In the genomic region with DNA sequence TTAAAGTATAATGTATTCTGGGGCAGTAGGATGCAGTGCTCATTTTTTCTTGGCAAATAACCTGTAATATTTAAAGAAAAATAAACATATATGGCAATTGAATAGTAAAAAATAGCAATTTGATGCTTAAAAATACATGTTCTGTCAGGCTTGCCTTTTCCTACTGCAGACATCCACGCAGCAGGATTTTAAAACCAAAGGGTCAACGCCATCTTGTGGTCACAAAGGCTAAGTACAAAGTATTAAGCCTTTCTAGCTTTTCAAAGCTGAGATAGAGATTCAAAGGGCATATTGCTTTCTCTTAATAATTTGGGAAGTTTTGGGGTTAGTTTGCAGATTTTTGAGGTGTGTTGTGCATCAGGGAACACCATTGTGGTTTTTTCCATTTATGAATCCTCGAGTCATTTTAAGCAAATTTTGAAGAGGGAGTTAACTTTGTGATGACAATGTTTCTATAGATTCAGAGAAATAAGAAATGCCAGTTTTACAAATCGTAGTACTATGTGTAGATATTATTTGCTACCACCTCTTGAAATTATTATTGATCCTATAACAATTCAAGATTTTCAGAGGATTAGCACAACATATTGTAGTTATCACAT, we compare ENCODE assay signal across 8 cellular contexts. TPM values are rescaled to one million over a fixed set of nuclear protein-coding genes. Genes with fewer than 3 reads are reported as not detected.
DNase-seq lines count a peak whose midpoint lies in the region; ATAC-seq, FAIRE-seq and TF ChIP-seq lines count a peak whose summit lies in the region.

No MANE protein-coding gene starts in this region.

- no peaks in the 10 kb centered on the region for H3K36me3 Mint-ChIP-seq in WTC11

- intact Hi-C loops in left ventricle myocardium inferior (cut with micrococcal nuclease): no loop called here

- H3K27ac ChIP-seq in left ventricle myocardium inferior (replicated peaks) (no peak overlapping the region), small intestine (ENCODE audit: low read depth in 1 of 2, low read length in 1 of 2) (no peak overlapping the region)

- peak; percentile 78 for TF ChIP-seq CTCF in BJ (IDR thresholded peaks at IDR 0.05; ENCODE audit: insufficient read depth, low read depth, low read length)
- TF ChIP-seq CTCF in WTC11 (IDR thresholded peaks at IDR 0.05): peak; percentile 36; the same call in 1 of the 2 replicates
- TF ChIP-seq CTCF in left ventricle myocardium inferior (IDR thresholded peaks at IDR 0.05; ENCODE audit: borderline replicate concordance): peak; percentile 80

- ATAC-seq in HG02870 (IDR thresholded peaks at IDR 0.05; ENCODE audit: unreplicated experiment): peak; percentile 79
- peak; percentile 76 for ATAC-seq in WTC11
- no peak for ATAC-seq in esophagus mucosa

- H3K27ac Mint-ChIP-seq in WTC11: no peak overlapping the region

- peaks cover 5% of the 10 kb centered on the region; the same call in 1 of the 2 replicates for H3K4me1 Mint-ChIP-seq in WTC11

- no peaks in the 10 kb centered on the region for H3K27me3 Mint-ChIP-seq in WTC11 (ENCODE audit: low read depth)

- H3K36me3 ChIP-seq in BJ (ENCODE audit: control insufficient read depth, insufficient read depth, low read length) (no peaks in the 10 kb centered on the region), left ventricle myocardium inferior (no peaks in the 10 kb centered on the region), small intestine (ENCODE audit: control insufficient read depth in 2 of 2, insufficient read depth in 2 of 2, low read length in 2 of 2) (no peaks in the 10 kb centered on the region)

- no peak overlapping the region for H3K4me3 ChIP-seq in BJ (ENCODE audit: low read depth, low read length)
- H3K4me3 ChIP-seq in left ventricle myocardium inferior: no peak overlapping the region
- H3K4me3 ChIP-seq in small intestine (ENCODE audit: low read depth in 1 of 2, low read length in 2 of 2): no peak overlapping the region

- CTCF ChIA-PET in BJ (lab: Yijun Ruan, JAX): interaction anchor here (0.8 to 2.3 kb wide), 14 partner anchors 7 to 414 kb away, joined by 3 to 21 read pairs (median 6); no protein-coding TSS in a partner anchor
- CTCF ChIA-PET in WTC11 (lab: Charles Lee): interaction anchor here (1.0 to 1.6 kb wide), 8 partner anchors 10 to 396 kb away, joined by 3 to 11 read pairs (median 6); a partner anchor contains a TSS

- no peak for DNase-seq in BJ (ENCODE audit: low read depth)
- no peak for DNase-seq in GM18507 (ENCODE audit: extremely low spot score, insufficient read length, low read depth)
- peak; percentile 31 for DNase-seq in NCI-H1417 treated with DMSO at 0.1 percent for 48 hours (lab: John Stamatoyannopoulos, UW)
- no peak for DNase-seq in WTC11 (ENCODE audit: low spot score)
- no peak for DNase-seq in left ventricle myocardium inferior
- DNase-seq in small intestine: peak; percentile 61

- H3K27me3 ChIP-seq in BJ (ENCODE audit: control insufficient read depth, insufficient read depth, low read length): no peaks in the 10 kb centered on the region
- no peaks in the 10 kb centered on the region for H3K27me3 ChIP-seq in left ventricle myocardium inferior (ENCODE audit: low read depth)
- H3K27me3 ChIP-seq in small intestine (ENCODE audit: control insufficient read depth in 2 of 2, insufficient read depth in 2 of 2, low read length in 2 of 2): no peaks in the 10 kb centered on the region

- WGBS in small intestine, 3 donors: 1 to 12% (median 3%) methylated on average over 4 of the region's 4 CpGs

- POLR2A ChIA-PET in BJ (lab: Charles Lee) (no interaction called here), WTC11 (lab: Charles Lee) (no interaction called here)

- H3K4me3 Mint-ChIP-seq in WTC11: no peak overlapping the region

- H3K9me3 ChIP-seq in left ventricle myocardium inferior (replicated peaks) (no peaks in the 10 kb centered on the region), small intestine (ENCODE audit: control insufficient read depth, low read depth) (no peaks in the 10 kb centered on the region)

- H3K4me1 ChIP-seq in left ventricle myocardium inferior (no peaks in the 10 kb centered on the region), small intestine (ENCODE audit: control insufficient read depth in 2 of 2, insufficient read depth in 1 of 2, low read depth in 1 of 2, low read length in 1 of 2) (no peaks in the 10 kb centered on the region)

- peak; percentile 68 for FAIRE-seq in GM18507 (lab: Jason Lieb, UNC)
- peak; percentile 83 for FAIRE-seq in small intestine (lab: Jason Lieb, UNC)

- H3K9me3 Mint-ChIP-seq in WTC11: no peaks in the 10 kb centered on the region

TF ChIP-seq in WTC11, 78 proteins besides CTCF, POLR2A, EP300 and RAD21 (continues in another document):
- TF ChIP-seq NFE2L1 (CRISPR knock-in tag; IDR thresholded peaks at IDR 0.05) (no peak), CREM (CRISPR knock-in tag; IDR thresholded peaks at IDR 0.05) (no peak), RELA (CRISPR knock-in tag; IDR thresholded peaks at IDR 0.05; ENCODE audit: borderline replicate concordance) (no peak), ESRRA (CRISPR knock-in tag; IDR thresholded peaks at IDR 0.05; ENCODE audit: borderline replicate concordance) (no peak), GTF2I (CRISPR knock-in tag; conservative IDR thresholded peaks at IDR 0.05) (no peak), ZNF671 (CRISPR knock-in tag; IDR thresholded peaks at IDR 0.05) (no peak), ATF1 (CRISPR knock-in tag; IDR thresholded peaks at IDR 0.05) (no peak), FOXK1 (CRISPR knock-in tag; IDR thresholded peaks at IDR 0.05) (no peak), TEAD4 (CRISPR knock-in tag; IDR thresholded peaks at IDR 0.05) (no peak), RORB (CRISPR knock-in tag; IDR thresholded peaks at IDR 0.05) (no peak), JUN (CRISPR knock-in tag; IDR thresholded peaks at IDR 0.05) (no peak)
- TF ChIP-seq, protein P1, sequence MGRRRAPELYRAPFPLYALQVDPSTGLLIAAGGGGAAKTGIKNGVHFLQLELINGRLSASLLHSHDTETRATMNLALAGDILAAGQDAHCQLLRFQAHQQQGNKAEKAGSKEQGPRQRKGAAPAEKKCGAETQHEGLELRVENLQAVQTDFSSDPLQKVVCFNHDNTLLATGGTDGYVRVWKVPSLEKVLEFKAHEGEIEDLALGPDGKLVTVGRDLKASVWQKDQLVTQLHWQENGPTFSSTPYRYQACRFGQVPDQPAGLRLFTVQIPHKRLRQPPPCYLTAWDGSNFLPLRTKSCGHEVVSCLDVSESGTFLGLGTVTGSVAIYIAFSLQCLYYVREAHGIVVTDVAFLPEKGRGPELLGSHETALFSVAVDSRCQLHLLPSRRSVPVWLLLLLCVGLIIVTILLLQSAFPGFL (CRISPR knock-in tag; IDR thresholded peaks at IDR 0.05; ENCODE audit: borderline replicate concordance): no peak
- TF ChIP-seq, protein P2, sequence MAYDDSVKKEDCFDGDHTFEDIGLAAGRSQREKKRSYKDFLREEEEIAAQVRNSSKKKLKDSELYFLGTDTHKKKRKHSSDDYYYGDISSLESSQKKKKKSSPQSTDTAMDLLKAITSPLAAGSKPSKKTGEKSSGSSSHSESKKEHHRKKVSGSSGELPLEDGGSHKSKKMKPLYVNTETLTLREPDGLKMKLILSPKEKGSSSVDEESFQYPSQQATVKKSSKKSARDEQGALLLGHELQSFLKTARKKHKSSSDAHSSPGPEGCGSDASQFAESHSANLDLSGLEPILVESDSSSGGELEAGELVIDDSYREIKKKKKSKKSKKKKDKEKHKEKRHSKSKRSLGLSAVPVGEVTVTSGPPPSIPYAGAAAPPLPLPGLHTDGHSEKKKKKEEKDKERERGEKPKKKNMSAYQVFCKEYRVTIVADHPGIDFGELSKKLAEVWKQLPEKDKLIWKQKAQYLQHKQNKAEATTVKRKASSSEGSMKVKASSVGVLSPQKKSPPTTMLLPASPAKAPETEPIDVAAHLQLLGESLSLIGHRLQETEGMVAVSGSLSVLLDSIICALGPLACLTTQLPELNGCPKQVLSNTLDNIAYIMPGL (CRISPR knock-in tag; IDR thresholded peaks at IDR 0.05): no peak
- TF ChIP-seq, protein P3, sequence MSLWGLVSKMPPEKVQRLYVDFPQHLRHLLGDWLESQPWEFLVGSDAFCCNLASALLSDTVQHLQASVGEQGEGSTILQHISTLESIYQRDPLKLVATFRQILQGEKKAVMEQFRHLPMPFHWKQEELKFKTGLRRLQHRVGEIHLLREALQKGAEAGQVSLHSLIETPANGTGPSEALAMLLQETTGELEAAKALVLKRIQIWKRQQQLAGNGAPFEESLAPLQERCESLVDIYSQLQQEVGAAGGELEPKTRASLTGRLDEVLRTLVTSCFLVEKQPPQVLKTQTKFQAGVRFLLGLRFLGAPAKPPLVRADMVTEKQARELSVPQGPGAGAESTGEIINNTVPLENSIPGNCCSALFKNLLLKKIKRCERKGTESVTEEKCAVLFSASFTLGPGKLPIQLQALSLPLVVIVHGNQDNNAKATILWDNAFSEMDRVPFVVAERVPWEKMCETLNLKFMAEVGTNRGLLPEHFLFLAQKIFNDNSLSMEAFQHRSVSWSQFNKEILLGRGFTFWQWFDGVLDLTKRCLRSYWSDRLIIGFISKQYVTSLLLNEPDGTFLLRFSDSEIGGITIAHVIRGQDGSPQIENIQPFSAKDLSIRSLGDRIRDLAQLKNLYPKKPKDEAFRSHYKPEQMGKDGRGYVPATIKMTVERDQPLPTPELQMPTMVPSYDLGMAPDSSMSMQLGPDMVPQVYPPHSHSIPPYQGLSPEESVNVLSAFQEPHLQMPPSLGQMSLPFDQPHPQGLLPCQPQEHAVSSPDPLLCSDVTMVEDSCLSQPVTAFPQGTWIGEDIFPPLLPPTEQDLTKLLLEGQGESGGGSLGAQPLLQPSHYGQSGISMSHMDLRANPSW (CRISPR knock-in tag; conservative IDR thresholded peaks at IDR 0.05; ENCODE audit: low read depth): no peak

RNA-seq across cellular contexts. Expression of a gene that starts 4.7 kb away (rescaled TPM):
- polyA plus RNA-seq in BJ (2011; rRNA removed) (not detected in 2 replicates), small intestine (not detected)
- polyA minus RNA-seq in BJ (2011; rRNA and poly(A)+ RNA removed): not detected in 2 replicates
- total RNA-seq in WTC11 (2021) (not detected in 3 replicates), left ventricle myocardium inferior (not detected), esophagus mucosa (not detected)

RNA-seq across cellular contexts. Expression of a gene that starts 45.1 kb away (rescaled TPM):
- polyA plus RNA-seq in BJ (2011; rRNA removed) (0.17 TPM in 1 of 2 replicates, not detected in the other), small intestine (not detected)
- polyA minus RNA-seq in BJ (2011; rRNA and poly(A)+ RNA removed): not detected in 2 replicates
- total RNA-seq in WTC11 (2021) (not detected in 3 replicates), left ventricle myocardium inferior (not detected), esophagus mucosa (not detected)

Comparison
In these comparisons a context has a peak if more than half of its experiments do, and no peak if none do; other contexts are left out.
1. DNase-seq: peak in NCI-H1417 treated with DMSO at 0.1 percent for 48 hours (single experiment) and small intestine (single experiment); none in BJ (single experiment), GM18507 (single experiment), WTC11 (single experiment) and left ventricle myocardium inferior (single experiment).
2. Peak in every context shown above with its lines, with median percentiles within 50 percentile points of each other: CTCF ChIP-seq.